ENCODE assay signal across 8 cellular contexts in the genomic region with DNA sequence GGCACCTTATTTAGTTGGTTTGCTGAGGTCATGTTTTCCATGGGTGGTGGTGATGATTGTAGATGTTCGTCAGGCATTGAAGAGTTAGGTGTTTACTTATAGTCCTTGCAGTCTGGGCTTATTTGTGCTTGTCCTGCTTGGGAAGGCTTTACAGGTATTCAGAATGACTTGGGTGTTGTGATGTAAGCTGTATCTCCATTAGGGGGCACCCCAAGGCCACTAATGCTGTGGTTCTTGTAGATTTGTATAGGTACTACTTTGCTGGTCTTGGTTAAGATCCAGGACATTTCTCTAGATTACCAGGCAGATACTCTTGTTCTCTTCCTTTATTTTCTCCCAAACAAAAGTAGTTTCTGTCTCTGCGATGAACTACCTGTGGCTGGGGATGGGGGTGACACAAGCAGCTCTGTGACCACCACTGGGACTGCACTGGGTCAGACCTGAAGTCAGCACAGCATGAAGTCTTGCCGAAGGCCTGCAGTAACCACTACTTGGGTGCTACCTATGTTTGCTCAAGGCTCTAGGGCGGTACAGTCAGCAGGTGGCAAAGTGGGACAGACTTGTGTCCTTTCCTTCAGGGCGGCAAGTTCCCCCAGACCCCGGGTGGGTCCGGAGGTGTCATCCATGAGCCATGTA. TPM values are rescaled to one million over a fixed set of nuclear protein-coding genes. Genes with fewer than 3 reads are reported as not detected.
A peak's percentile ranks its signal among the peaks of the same experiment; 100 is the strongest.
DNase-seq lines count a peak whose midpoint lies in the region; ATAC-seq and TF ChIP-seq lines count a peak whose summit lies in the region.

No MANE protein-coding gene starts in this region.

- no peaks in the 10 kb centered on the region for H3K36me3 ChIP-seq in WERI-Rb-1
- no peaks in the 10 kb centered on the region for H3K36me3 ChIP-seq in spleen

- peaks cover 2% of the 10 kb centered on the region for H3K27me3 ChIP-seq in WERI-Rb-1 (ENCODE audit: insufficient read depth, low read depth, severe bottlenecking)
- no peaks in the 10 kb centered on the region for H3K27me3 ChIP-seq in spleen (replicated peaks in 1 of 7)

- H3K4me3 ChIP-seq in WERI-Rb-1 (ENCODE audit: low read depth, low read length) (no peak overlapping the region), spleen (no peak overlapping the region)

- 81 to 91% (median 88%) methylated on average over 7 of the region's 7 CpGs for WGBS in spleen, 5 donors

- peak; percentile 66 for ATAC-seq in GM19351 (IDR thresholded peaks at IDR 0.05; ENCODE audit: unreplicated experiment)
- peak; percentile 73 for ATAC-seq in HG03575 (IDR thresholded peaks at IDR 0.05; ENCODE audit: extremely low read depth, insufficient number of reproducible peaks, low FRiP score, unreplicated experiment)
- ATAC-seq in HG03378 (IDR thresholded peaks at IDR 0.05; ENCODE audit: unreplicated experiment) = no peak

- H3K9me3 ChIP-seq in WERI-Rb-1 (ENCODE audit: severe bottlenecking) (no peaks in the 10 kb centered on the region), spleen (peaks cover 0 to 10% (median 0%) of the 10 kb centered on the region in 8 donors)

- DNase-seq in DMS153 treated with DMSO at 0.1 percent for 48 hours (lab: John Stamatoyannopoulos, UW; ENCODE audit: unreplicated experiment) (peak; percentile 9), WERI-Rb-1 (peak; percentile 46), lung microvascular endothelial cell (ENCODE audit: low read depth in 2 of 2) (peak; percentile 36 to 43), NCI-H226 (no peak), spleen (no peak)

- TF ChIP-seq CTCF in WERI-Rb-1 (IDR thresholded peaks at IDR 0.05; ENCODE audit: low read depth, low read length) (peak; percentile 60), spleen (IDR thresholded peaks at IDR 0.05 in 8 of 11, conservative IDR thresholded peaks at IDR 0.05 in 3 of 11) (no peak)

- TF ChIP-seq POLR2A in spleen (IDR thresholded peaks at IDR 0.05) = no peak

- intact Hi-C loops in spleen (cut with DNase I; ENCODE audit: low total_unique reads) = no loop called here

- H3K27ac ChIP-seq in WERI-Rb-1 = no peak overlapping the region
- no peak overlapping the region for H3K27ac ChIP-seq in spleen

- no peaks in the 10 kb centered on the region for H3K4me1 ChIP-seq in spleen

RNA-seq across cellular contexts. Expression of a gene that starts 35.8 kb away (rescaled TPM):
- total RNA-seq in lung microvascular endothelial cell = 11.8 and 18.7 TPM in 2 replicates
- total RNA-seq in spleen = 10 to 100 TPM; 11.2 to 24.1 (median 16.2) TPM
- polyA plus RNA-seq in spleen = 1 to 10 TPM; 6.0 to 7.0 (median 6.9) TPM

Comparison
In these comparisons a context has a peak if more than half of its experiments do, and no peak if none do; other contexts are left out.
1. DNase-seq: peak in DMS153 treated with DMSO at 0.1 percent for 48 hours (single experiment), WERI-Rb-1 (single experiment) and lung microvascular endothelial cell (2 of 2); none in NCI-H226 (single experiment) and spleen (single experiment).